13 cellular contexts compared by ENCODE assay signal in the genomic region with DNA sequence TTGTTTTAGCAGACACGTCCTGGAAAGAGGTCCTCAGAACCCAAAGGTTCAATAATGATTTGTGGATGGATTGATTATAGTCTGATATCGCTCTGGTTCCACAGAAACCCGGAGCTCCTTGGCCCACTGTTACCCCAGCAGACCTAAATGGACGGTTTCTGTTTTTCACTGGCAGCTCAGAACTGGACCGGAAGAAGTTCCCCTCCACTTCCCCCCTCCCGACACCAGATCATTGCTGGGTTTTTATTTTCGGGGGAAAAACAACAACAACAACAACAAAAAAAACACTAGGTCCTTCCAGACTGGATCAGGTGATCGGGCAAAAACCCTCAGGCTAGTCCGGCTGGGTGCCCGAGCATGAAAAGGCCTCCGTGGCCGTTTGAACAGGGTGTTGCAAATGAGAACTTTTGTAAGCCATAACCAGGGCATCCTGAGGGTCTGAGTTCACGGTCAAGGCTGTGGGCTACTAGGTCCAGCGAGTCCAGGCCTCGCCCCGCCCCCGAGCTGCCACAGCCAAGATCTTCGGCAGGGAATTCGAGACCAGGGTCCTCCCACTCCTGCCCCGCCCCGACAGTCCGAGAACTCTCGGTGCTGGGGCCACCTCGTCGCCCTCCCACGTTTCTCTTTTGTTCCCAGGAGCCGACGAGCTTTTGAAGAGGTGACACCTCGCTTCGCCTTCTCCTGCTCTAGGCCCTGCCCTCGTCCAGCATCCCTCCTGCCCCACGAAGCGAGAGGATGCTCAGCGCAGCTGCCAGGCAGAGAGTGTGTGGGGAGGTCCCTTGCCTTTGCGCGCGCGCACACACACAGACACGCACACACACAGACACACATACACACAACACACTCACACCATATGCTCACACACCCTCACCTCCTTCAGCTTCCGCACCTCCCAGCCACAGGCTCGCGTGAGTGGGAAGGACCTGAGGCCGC. TPM values are rescaled to one million over a fixed set of nuclear protein-coding genes. Genes with fewer than 3 reads are reported as not detected.
A peak's percentile ranks its signal among the peaks of the same experiment; 100 is the strongest.
DNase-seq lines count a peak whose midpoint lies in the region; ATAC-seq and TF ChIP-seq lines count a peak whose summit lies in the region.
"Had no signal": no experiment of that assay in that cellular context is flagged by ENCODE, and none has a peak within 500 bp of the region (broad histone marks: within the 10 kb centered on the region; RNA-seq: fewer than 3 reads in every experiment).

No MANE protein-coding gene starts in this region.

- peaks cover 5 to 13% of the 10 kb centered on the region in 2 experiments; a peak in 3 of 5 replicates for H3K9me3 Mint-ChIP-seq in H9

- H3K27ac ChIP-seq in A673 (ENCODE audit: low read depth, low read length, poor library complexity, severe bottlenecking) (peak overlapping the region; percentile 96), H9 (ENCODE audit: insufficient read length, low read depth, low read length) (no peak overlapping the region)
- H3K27ac ChIP-seq: SJCRH30 had no signal

- no peak overlapping the region for H4K8ac ChIP-seq in H9 (replicated peaks; ENCODE audit: insufficient read length, low read depth, low read length)

- DNase-seq in A673 (ENCODE audit: low spot score) (peak; percentile 59), H9 (peak; percentile 74), astrocyte of the cerebellum (ENCODE audit: low read depth) (no peak), left kidney (ENCODE audit: low read depth, low spot score) (peak; percentile 54)
- no peak for DNase-seq in central memory CD4-positive, alpha-beta T cell
- DNase-seq: KG1; NCI-H510A treated with DMSO at 0.1 percent for 48 hours; occipital lobe; SJCRH30; stimulated activated CD4-positive, alpha-beta T cell treated with anti-CD3 and anti-CD28 coated beads, Interleukin-4, amount 100 ng/mL, for 1 hour had no signal

- H3K9me3 ChIP-seq in A673 (ENCODE audit: low read depth, low read length, poor library complexity, severe bottlenecking) (no peaks in the 10 kb centered on the region), H9 (ENCODE audit: control insufficient read depth, low read depth, low read length) (no peaks in the 10 kb centered on the region)
- H3K9me3 ChIP-seq: SJCRH30 had no signal

- no peak for ATAC-seq in GM18505 (IDR thresholded peaks at IDR 0.05; ENCODE audit: unreplicated experiment)
- ATAC-seq in GM18858 (IDR thresholded peaks at IDR 0.05; ENCODE audit: unreplicated experiment) = no peak
- ATAC-seq in GM18520 (IDR thresholded peaks at IDR 0.05; ENCODE audit: unreplicated experiment) = no peak

- H3K27me3 Mint-ChIP-seq in H9 (ENCODE audit: low read depth) = peaks cover 87% of the 10 kb centered on the region

- WGBS in H9 (ENCODE audit: extremely low coverage, insufficient read length, low lambda C conversion rate) = no CpG with 5 or more reads among the region's 43 CpGs

- H2AK5ac ChIP-seq in H9 (ENCODE audit: insufficient read length, low read length) = no peak overlapping the region

- no peak overlapping the region for H4K91ac ChIP-seq in H9 (ENCODE audit: insufficient read length, low read depth, low read length)

- no peak overlapping the region for H3K4ac ChIP-seq in H9 (ENCODE audit: low read depth, low read length)

- no peak overlapping the region; a peak in 1 of 7 replicates for H3K27ac Mint-ChIP-seq in H9

- H3K4me3 ChIP-seq in A673 (ENCODE audit: low read depth, low read length, poor library complexity, severe bottlenecking) (peak overlapping the region; percentile 95), astrocyte of the cerebellum (ENCODE audit: low read depth, low read length) (peak overlapping the region; percentile 94)
- H3K4me3 ChIP-seq: SJCRH30 had no signal

- H3K4me1 ChIP-seq in A673 (ENCODE audit: insufficient read depth, low read length, poor library complexity, severe bottlenecking) (peaks cover 73% of the 10 kb centered on the region), H9 (ENCODE audit: insufficient read depth, low read length) (peaks cover under 1% of the 10 kb centered on the region; the same call in 1 of the 2 replicates)

- H3K27me3 ChIP-seq in A673 (replicated peaks; ENCODE audit: insufficient read depth, low read depth, low read length, poor library complexity) (no peaks in the 10 kb centered on the region), H9 (ENCODE audit: insufficient read depth, low read length) (peaks cover 38% of the 10 kb centered on the region; the same call in 1 of the 2 replicates)
- H3K27me3 ChIP-seq: SJCRH30 had no signal

- H2BK15ac ChIP-seq in H9 (ENCODE audit: low read depth, low read length) = no peak overlapping the region

- no peak overlapping the region for H2AFZ ChIP-seq in H9 (ENCODE audit: low read length)

- peak overlapping the region; percentile 61 to 77 for H3K4me3 Mint-ChIP-seq in H9

- H3K23me2 ChIP-seq in H9 (ENCODE audit: insufficient read length, low read depth, low read length, poor library complexity, severe bottlenecking) = peaks cover 40% of the 10 kb centered on the region

- no peak overlapping the region for H3K18ac ChIP-seq in H9 (ENCODE audit: insufficient read length, low read depth, low read length)

- H3K79me2 ChIP-seq in H9 (ENCODE audit: insufficient read depth, low read length) = no peaks in the 10 kb centered on the region

- no peaks in the 10 kb centered on the region for H4K20me1 ChIP-seq in H9 (ENCODE audit: control insufficient read depth, insufficient read depth, insufficient read length)

- no peak overlapping the region for H3T11ph ChIP-seq in H9 (ENCODE audit: low read length)

- H3K23ac ChIP-seq in H9 (ENCODE audit: insufficient read length, low read depth, low read length) = no peak overlapping the region

- no peak for TF ChIP-seq POLR2A in GM18505 (IDR thresholded peaks at IDR 0.05; ENCODE audit: borderline replicate concordance, extremely low read depth, insufficient read depth, insufficient read length)

- TF ChIP-seq CTCF in A673 (conservative IDR thresholded peaks at IDR 0.05; ENCODE audit: low read depth, low read length) (no peak), H9 (conservative IDR thresholded peaks at IDR 0.05) (no peak), astrocyte of the cerebellum (IDR thresholded peaks at IDR 0.05; ENCODE audit: low read depth, low read length, missing control alignments) (no peak)

- intact Hi-C loops in A673 (cut with micrococcal nuclease; ENCODE audit: unreplicated experiment) = loop anchor here (10.0 kb wide), 1 partner anchor 94 kb away; a partner anchor contains a TSS

- BruUV-seq in A673 (replicated peaks; lab: Mats Ljungman, UMichigan) = no TSS peak

- peaks cover 12 to 21% (median 20%) of the 10 kb centered on the region in 3 experiments for H3K36me3 Mint-ChIP-seq in H9 (ENCODE audit: insufficient read depth in 1 of 3, low read depth in 3 of 3)

- H3K79me1 ChIP-seq in H9 (ENCODE audit: insufficient read depth, low read depth, low read length, poor library complexity, severe bottlenecking) = no peaks in the 10 kb centered on the region

- no peak overlapping the region for H2BK120ac ChIP-seq in H9 (ENCODE audit: low read depth, low read length, poor library complexity, severe bottlenecking)

- H3K4me2 ChIP-seq in H9 (ENCODE audit: insufficient read depth, insufficient read length, low read length) = peak overlapping the region; percentile 86

- POLR2A ChIA-PET in A673 (lab: Charles Lee; ENCODE audit: low non-redundant PET) = interaction anchor here (0.7 kb wide), 2 partner anchors 9 to 24 kb away, joined by 3 to 4 read pairs; a partner anchor contains a TSS

- H3K14ac ChIP-seq in H9 (ENCODE audit: insufficient read depth, low read length) = no peak overlapping the region

- peaks cover 25% of the 10 kb centered on the region for H3K36me3 ChIP-seq in A673 (ENCODE audit: insufficient read depth, low read length, poor library complexity, severe bottlenecking)
- H3K36me3 ChIP-seq: SJCRH30 had no signal

- no peak overlapping the region for H2BK12ac ChIP-seq in H9 (ENCODE audit: insufficient read length, low read depth, low read length)

- H2BK5ac ChIP-seq in H9 (ENCODE audit: insufficient read length, low read length) = no peak overlapping the region

- peaks cover 79 to 87% of the 10 kb centered on the region in 2 experiments for H3K4me1 Mint-ChIP-seq in H9

- H4K5ac ChIP-seq in H9 (ENCODE audit: insufficient read length, low read depth, low read length) = no peak overlapping the region

- in situ Hi-C loops in astrocyte of the cerebellum (cut with HindIII; ENCODE audit: low sequenced_read_pairs) = loop anchor here (25.0 kb wide), 1 partner anchor 247 kb away; no protein-coding TSS in a partner anchor

- H3K9ac ChIP-seq in H9 (ENCODE audit: extremely low read depth, insufficient read length, low read length) = no peak overlapping the region

- CTCF ChIA-PET in A673 (lab: Charles Lee) = no interaction called here

- no peak overlapping the region for H2BK20ac ChIP-seq in H9 (ENCODE audit: low read depth, low read length, poor library complexity, severe bottlenecking)

- no peak overlapping the region for H3K56ac ChIP-seq in H9 (ENCODE audit: insufficient read length, low read depth, low read length)

RNA-seq across cellular contexts. Expression of a gene that starts 8.7 kb away (rescaled TPM):
- total RNA-seq in A673 (2021) (285 and 305 TPM in 2 replicates), H9 (2021) (426 and 454 TPM in 2 replicates)

RNA-seq across cellular contexts. Expression of a gene that starts 18.7 kb away (rescaled TPM):
- 23.4 and 25.2 TPM in 2 replicates for total RNA-seq in A673 (2021)
- total RNA-seq in H9 (2021) = 51.9 and 52.6 TPM in 2 replicates

Comparison
In these comparisons a context has a peak if more than half of its experiments do, and no peak if none do; other contexts are left out.
1. DNase-seq: peak in A673 (single experiment), H9 (single experiment) and left kidney (single experiment); none in astrocyte of the cerebellum (single experiment) and central memory CD4-positive, alpha-beta T cell (single experiment).